In the genomic region with DNA sequence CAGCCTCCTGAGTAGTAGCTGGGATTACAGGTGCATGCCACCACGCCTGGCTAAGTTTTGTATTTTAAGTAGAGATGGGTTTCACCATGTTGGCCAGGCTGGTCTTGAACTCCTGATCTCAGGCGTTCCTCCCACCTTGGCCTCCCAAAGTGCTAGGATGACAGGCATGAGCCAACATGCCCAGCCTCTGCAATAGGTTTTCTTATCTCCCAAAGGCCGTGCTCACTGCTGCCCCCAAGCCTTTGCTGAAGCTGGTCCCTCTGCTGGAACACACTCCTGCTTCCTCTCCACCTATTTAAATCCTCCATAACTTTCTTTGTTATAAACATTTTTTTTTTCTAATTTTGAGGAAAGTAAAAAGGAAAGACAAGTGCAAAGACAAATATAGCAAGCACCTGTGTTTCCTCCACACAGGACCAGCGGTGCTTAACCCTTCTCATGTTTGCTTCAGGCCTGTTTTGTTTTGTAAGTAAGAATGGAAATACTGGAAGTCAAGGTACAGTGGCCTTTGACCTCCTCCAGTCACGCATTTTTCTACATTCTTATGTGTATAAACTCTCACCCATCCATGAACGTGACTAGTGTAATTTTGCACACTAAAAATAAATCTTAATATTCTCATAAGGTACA, we compare ENCODE assay signal across 1 cellular context.
TF ChIP-seq lines count a peak whose summit lies in the region.

No MANE protein-coding gene starts in this region.

TF ChIP-seq in SK-N-SH treated with all-trans-retinoic acid at 6 μM for 48 hours, 23 proteins besides CTCF, POLR2A, EP300 and RAD21 (continued from another document):
- TF ChIP-seq, protein P1, sequence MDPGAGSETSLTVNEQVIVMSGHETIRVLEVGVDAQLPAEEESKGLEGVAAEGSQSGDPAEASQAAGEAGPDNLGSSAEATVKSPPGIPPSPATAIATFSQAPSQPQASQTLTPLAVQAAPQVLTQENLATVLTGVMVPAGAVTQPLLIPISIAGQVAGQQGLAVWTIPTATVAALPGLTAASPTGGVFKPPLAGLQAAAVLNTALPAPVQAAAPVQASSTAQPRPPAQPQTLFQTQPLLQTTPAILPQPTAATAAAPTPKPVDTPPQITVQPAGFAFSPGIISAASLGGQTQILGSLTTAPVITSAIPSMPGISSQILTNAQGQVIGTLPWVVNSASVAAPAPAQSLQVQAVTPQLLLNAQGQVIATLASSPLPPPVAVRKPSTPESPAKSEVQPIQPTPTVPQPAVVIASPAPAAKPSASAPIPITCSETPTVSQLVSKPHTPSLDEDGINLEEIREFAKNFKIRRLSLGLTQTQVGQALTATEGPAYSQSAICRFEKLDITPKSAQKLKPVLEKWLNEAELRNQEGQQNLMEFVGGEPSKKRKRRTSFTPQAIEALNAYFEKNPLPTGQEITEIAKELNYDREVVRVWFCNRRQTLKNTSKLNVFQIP (CRISPR knock-in tag; IDR thresholded peaks at IDR 0.05; ENCODE audit: borderline replicate concordance, low read depth) = no peak
- TF ChIP-seq BACH2 (CRISPR knock-in tag; IDR thresholded peaks at IDR 0.05; ENCODE audit: borderline replicate concordance) = no peak
- no peak for TF ChIP-seq RARB (CRISPR knock-in tag; IDR thresholded peaks at IDR 0.05)
- no peak for TF ChIP-seq TOX (CRISPR knock-in tag; IDR thresholded peaks at IDR 0.05; ENCODE audit: borderline replicate concordance)
- TF ChIP-seq OSR1 (CRISPR knock-in tag; IDR thresholded peaks at IDR 0.05) = no peak
- TF ChIP-seq GLIS3 (CRISPR knock-in tag; IDR thresholded peaks at IDR 0.05) = no peak
- no peak for TF ChIP-seq ARNTL (CRISPR knock-in tag; IDR thresholded peaks at IDR 0.05; ENCODE audit: borderline replicate concordance, low read depth)
- no peak for TF ChIP-seq PPARA (CRISPR knock-in tag; IDR thresholded peaks at IDR 0.05; ENCODE audit: borderline replicate concordance)
- TF ChIP-seq ZFP30 (CRISPR knock-in tag; IDR thresholded peaks at IDR 0.05) = no peak
- TF ChIP-seq ZNF70 (CRISPR knock-in tag; IDR thresholded peaks at IDR 0.05) = no peak
TF ChIP-seq in SK-N-SH treated with all-trans-retinoic acid at 6 μM for 48 hours: peak in this region for 0.
